8 cellular contexts compared by ENCODE assay signal in genomic region chr7:155644178-155644970, GRCh38. TPM values are rescaled to one million over a fixed set of nuclear protein-coding genes. Genes with fewer than 3 reads are reported as not detected.
DNase-seq lines count a peak whose midpoint lies in the region; ATAC-seq and TF ChIP-seq lines count a peak whose summit lies in the region.

Gene RBM33 (plus strand): TSS chr7:155644661. CDS start chr7:155644877, 216 bp downstream.

- H3K4me2 ChIP-seq in PC-3 (ENCODE audit: low read length) = peak within 1 kb of the TSS; percentile 86

- H3K79me2 ChIP-seq in PC-3 (ENCODE audit: low read length) = peaks cover 57% of the 10 kb centered on the region

- no TSS peak for BruUV-seq in PC-3 (replicated peaks; lab: Mats Ljungman, UMichigan)

- H4K20me1 ChIP-seq in PC-3 (ENCODE audit: low read length) = peaks cover 17% of the 10 kb centered on the region

- DNase-seq in DMS114 treated with DMSO at 0.1 percent for 48 hours (lab: John Stamatoyannopoulos, UW; ENCODE audit: unreplicated experiment) (peak; percentile 75), HuH-7.5 (ENCODE audit: low spot score) (peak; percentile 81), PC-3 (peak; percentile 77), activated T-cell treated with anti-CD3 and anti-CD28 coated beads for 48 hours (ENCODE audit: low read depth) (peak; percentile 81), erythroblast (lab: John Stamatoyannopoulos, UW) (peak; percentile 92 to 95)
- peak; percentile 46 to 49 for DNase-seq in stimulated activated CD8-positive, alpha-beta memory T cell treated with anti-CD3 and anti-CD28 coated beads, Interleukin-4, amount 100 ng/mL, for 4 hours (ENCODE audit: low read depth in 2 of 2, low spot score in 1 of 2)

- H3K4me1 ChIP-seq in PC-3 (ENCODE audit: insufficient read depth, low read length) (peaks cover 12% of the 10 kb centered on the region), mucosa of rectum (ENCODE audit: control insufficient read depth in 2 of 2, insufficient read depth in 2 of 2, low read length in 2 of 2) (peaks cover 15 to 17% of the 10 kb centered on the region in 2 donors)

- H3K4me3 ChIP-seq in PC-3 (ENCODE audit: low read length) = peak within 1 kb of the TSS; percentile 87
- peak within 1 kb of the TSS; percentile 97 for H3K4me3 ChIP-seq in mucosa of rectum (ENCODE audit: low read length in 2 of 2)

- peak within 1 kb of the TSS; percentile 98 for H2AFZ ChIP-seq in PC-3 (ENCODE audit: low read length)

- H3K9me3 ChIP-seq in PC-3 (ENCODE audit: low read length) (peaks cover 12% of the 10 kb centered on the region), mucosa of rectum (ENCODE audit: control insufficient read depth in 2 of 2, low read length in 2 of 2) (no peaks in the 10 kb centered on the region)

- POLR2A ChIA-PET in PC-3 (lab: Charles Lee; ENCODE audit: unreplicated experiment) = interaction anchor here (0.6 kb wide), 2 partner anchors 29 to 44 kb away, joined by 4 to 12 read pairs; no protein-coding TSS in a partner anchor

- TF ChIP-seq POLR2A in erythroblast (IDR thresholded peaks at IDR 0.05; ENCODE audit: low read length) = peak; percentile 95

- TF ChIP-seq CTCF in PC-3 (conservative IDR thresholded peaks at IDR 0.05; ENCODE audit: low read depth, low read length) = no peak

- H3K36me3 ChIP-seq in PC-3 (ENCODE audit: low read depth, low read length) (peaks cover 39% of the 10 kb centered on the region), mucosa of rectum (ENCODE audit: control insufficient read depth in 2 of 2, insufficient read depth in 2 of 2, low read length in 2 of 2) (peaks cover 2 to 16% of the 10 kb centered on the region in 2 donors)

- intact Hi-C loops in PC-3 (cut with micrococcal nuclease) = no loop called here

- ATAC-seq in GM21528 (IDR thresholded peaks at IDR 0.05; ENCODE audit: low FRiP score, unreplicated experiment) (peak; percentile 86), PC-3 (peak; percentile 72)

- H3K9me2 ChIP-seq in PC-3 (replicated peaks; ENCODE audit: low read length) = no peaks in the 10 kb centered on the region

- peak within 1 kb of the TSS; percentile 75 for H3K27ac ChIP-seq in PC-3 (ENCODE audit: low read length)
- peak within 1 kb of the TSS; percentile 92 to 94 for H3K27ac ChIP-seq in mucosa of rectum (ENCODE audit: low read depth in 2 of 2, low read length in 2 of 2)

- CTCF ChIA-PET in PC-3 (lab: Charles Lee) = interaction anchor here (1.2 kb wide), 1 partner anchor 46 kb away, joined by 7 read pairs; no protein-coding TSS in a partner anchor

- H3F3A ChIP-seq in PC-3 (ENCODE audit: low read length, unreplicated experiment) = no peaks in the 10 kb centered on the region

- H3K9ac ChIP-seq in PC-3 (ENCODE audit: low read length) = peak within 1 kb of the TSS; percentile 99
- peak within 1 kb of the TSS; percentile 88 to 93 for H3K9ac ChIP-seq in mucosa of rectum (ENCODE audit: low read depth in 1 of 2, low read length in 2 of 2)

- no peaks in the 10 kb centered on the region for H3K27me3 ChIP-seq in PC-3 (ENCODE audit: low read length)
- H3K27me3 ChIP-seq in mucosa of rectum (ENCODE audit: control insufficient read depth in 2 of 2, insufficient read depth in 2 of 2, low read length in 2 of 2) = no peaks in the 10 kb centered on the region

RNA-seq across cellular contexts. Expression of gene RBM33, which starts in this region (rescaled TPM):
- 25.3 and 31.2 TPM in 2 replicates for total RNA-seq in PC-3 (2014; rRNA removed)

Comparison
In these comparisons a context has a peak if more than half of its experiments do, and no peak if none do; other contexts are left out.
1. Peak in every context shown above with its lines: DNase-seq, ATAC-seq, H3K4me3 ChIP-seq and H3K27ac ChIP-seq.